In the genomic region with DNA sequence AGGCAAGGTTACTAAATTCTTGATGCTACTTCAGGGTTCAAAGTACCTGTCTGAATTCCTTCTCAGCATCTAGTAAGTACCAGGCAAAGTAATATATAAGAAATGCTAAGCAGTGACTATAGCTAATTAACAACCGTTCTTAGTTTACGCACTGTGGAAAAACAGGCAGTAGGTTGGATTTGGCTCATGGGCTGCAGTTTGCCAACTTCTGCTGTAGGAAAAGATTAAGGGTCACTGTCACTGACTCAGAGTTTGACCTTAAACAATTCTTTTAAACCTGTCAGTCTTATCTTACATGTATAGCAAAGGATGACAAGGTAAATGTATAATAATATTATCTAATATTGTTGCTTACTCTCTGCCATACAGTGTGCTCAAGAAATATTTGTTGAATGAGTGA, we compare ENCODE assay signal across 23 cellular contexts.
"Had no signal": no experiment of that assay in that cellular context is flagged by ENCODE, and none has a peak within 500 bp of the region (broad histone marks: within the 10 kb centered on the region; RNA-seq: fewer than 3 reads in every experiment).

No MANE protein-coding gene starts in this region.

- FAIRE-seq: K562, RCC 7860 had no signal

- H3K27me3 ChIP-seq: SJSA1 had no signal

- H3K9me3 Mint-ChIP-seq: IgD-negative memory B cell had no signal

- H3K4me2 ChIP-seq: KMS-11 had no signal

- H3K9ac ChIP-seq: KMS-11 had no signal

- H3K27me3 Mint-ChIP-seq: IgD-negative memory B cell had no signal

- H3K27ac Mint-ChIP-seq: IgD-negative memory B cell had no signal

- DNase-seq: Kasumi-1, MM.1S, NCI-H1092 treated with DMSO at 0.1 percent for 48 hours, NCI-H1436, NCI-H187, NCI-H2029, NCI-H2081 treated with DMSO at 0.1 percent for 48 hours, NCI-H2171, NCI-H226, NCI-H446, NCI-H510A, NCI-H524 treated with DMSO at 0.1 percent for 48 hours, NCI-H69, NCI-H774, Right ventricle myocardium superior, RPMI8226, SIG-M5 had no signal

- H3K9me3 ChIP-seq: SJSA1 had no signal

- H3K4me3 Mint-ChIP-seq: IgD-negative memory B cell had no signal

- H3K27ac ChIP-seq: KMS-11, SJSA1, SK-N-MC had no signal

- ATAC-seq: K562 had no signal

- H3K4me3 ChIP-seq: K562, SJSA1, SK-N-MC had no signal
